ENCODE assay signal across 16 cellular contexts in the genomic region with DNA sequence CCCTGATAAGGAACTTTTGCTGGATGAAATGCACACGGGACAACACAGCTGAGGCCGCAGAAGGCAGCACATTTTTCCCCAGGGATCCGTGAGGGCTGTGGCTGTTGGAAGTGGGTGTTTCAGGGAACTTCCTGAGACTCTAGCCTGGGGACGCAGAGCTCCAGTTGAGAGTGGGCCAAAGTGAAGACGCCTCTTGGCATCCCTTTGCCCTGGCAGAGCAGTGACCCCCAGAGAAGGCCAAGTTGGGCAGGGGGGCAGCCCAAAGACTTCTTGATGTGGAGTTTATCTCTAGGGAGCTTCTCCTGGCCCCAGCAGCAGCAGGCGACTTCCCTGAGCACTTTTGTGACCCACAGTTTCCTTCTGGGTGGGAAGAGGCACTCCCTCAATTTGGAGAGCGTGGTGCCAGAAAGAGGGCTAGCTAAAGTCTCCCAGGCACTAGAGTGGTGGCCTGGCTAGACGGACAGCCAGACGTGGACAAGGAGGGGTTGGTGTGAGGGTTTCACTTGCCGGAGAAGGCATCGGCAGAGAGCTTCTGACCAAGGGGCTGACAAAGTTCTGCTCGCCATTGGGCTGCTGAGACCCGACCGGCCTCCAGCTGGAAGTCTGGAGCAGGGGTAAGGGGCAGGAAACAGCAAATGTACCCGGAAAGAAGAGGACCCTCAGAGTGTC.
"Had no signal": no experiment of that assay in that cellular context is flagged by ENCODE, and none has a peak within 500 bp of the region (broad histone marks: within the 10 kb centered on the region; RNA-seq: fewer than 3 reads in every experiment).

No MANE protein-coding gene starts in this region.

- H3K4me3 Mint-ChIP-seq: effector memory CD8-positive, alpha-beta T cell; memory B cell; naive B cell; nephron; stimulated activated naive B cell treated with anti-CD40 and anti-IgM and Interleukin-4, amounts not matched to agents 10 μg/mL and 1 μg/mL and 100 μg/mL, for 72 hours; stimulated activated naive CD8-positive, alpha-beta T cell treated with anti-CD3 and anti-CD28 coated beads, Interleukin-15, amount 100 ng/mL, for 72 hours; type B pancreatic cell had no signal

- DNase-seq: effector memory CD8-positive, alpha-beta T cell; gastrocnemius medialis; left lung; lower lobe of right lung; naive B cell; spleen; stimulated activated CD4-positive, alpha-beta T cell treated with anti-CD3 and anti-CD28 coated beads, Interleukin-2, amount 100 ng/mL, for 24 hours; stimulated activated CD4-positive, alpha-beta T cell treated with anti-CD3 and anti-CD28 coated beads, Interleukin-4, amount 100 ng/mL, for 4 hours; stimulated activated naive B cell treated with anti-CD40 and anti-IgM and Interleukin-4, amounts not matched to agents 10 μg/mL and 1 μg/mL and 100 μg/mL, for 72 hours; stimulated activated naive CD8-positive, alpha-beta T cell treated with anti-CD3 and anti-CD28 coated beads, Interleukin-15, amount 100 ng/mL, for 72 hours had no signal

- H3K9me3 Mint-ChIP-seq: effector memory CD8-positive, alpha-beta T cell; memory B cell; stimulated activated naive B cell treated with anti-CD40 and anti-IgM and Interleukin-4, amounts not matched to agents 10 μg/mL and 1 μg/mL and 100 μg/mL, for 72 hours; stimulated activated naive CD8-positive, alpha-beta T cell treated with anti-CD3 and anti-CD28 coated beads, Interleukin-15, amount 100 ng/mL, for 72 hours had no signal

- H3K36me3 Mint-ChIP-seq: memory B cell; naive B cell; stimulated activated naive B cell treated with anti-CD40 and anti-IgM and Interleukin-4, amounts not matched to agents 10 μg/mL and 1 μg/mL and 100 μg/mL, for 72 hours; type B pancreatic cell had no signal

- H3K4me1 Mint-ChIP-seq: memory B cell; naive B cell; stimulated activated naive B cell treated with anti-CD40 and anti-IgM and Interleukin-4, amounts not matched to agents 10 μg/mL and 1 μg/mL and 100 μg/mL, for 72 hours; stimulated activated naive CD8-positive, alpha-beta T cell treated with anti-CD3 and anti-CD28 coated beads, Interleukin-15, amount 100 ng/mL, for 72 hours had no signal

- H3K4me1 ChIP-seq: left lung, lower lobe of right lung, spleen had no signal

- H3K36me3 ChIP-seq: esophagus muscularis mucosa, gastrocnemius medialis, left lung, lower lobe of right lung, neutrophil, spleen, thoracic aorta had no signal

- H3K27me3 ChIP-seq: esophagus muscularis mucosa, gastrocnemius medialis, left lung had no signal

- H3K27ac ChIP-seq: esophagus muscularis mucosa, gastrocnemius medialis, left lung, lower lobe of right lung, neutrophil, spleen, thoracic aorta had no signal

- H3K27ac Mint-ChIP-seq: effector memory CD8-positive, alpha-beta T cell; memory B cell; naive B cell; nephron; stimulated activated naive B cell treated with anti-CD40 and anti-IgM and Interleukin-4, amounts not matched to agents 10 μg/mL and 1 μg/mL and 100 μg/mL, for 72 hours; stimulated activated naive CD8-positive, alpha-beta T cell treated with anti-CD3 and anti-CD28 coated beads, Interleukin-15, amount 100 ng/mL, for 72 hours; type B pancreatic cell had no signal

- H3K4me3 ChIP-seq: esophagus muscularis mucosa, gastrocnemius medialis, left lung, lower lobe of right lung, spleen, thoracic aorta had no signal

- H3K9me3 ChIP-seq: esophagus muscularis mucosa, gastrocnemius medialis, left lung, lower lobe of right lung, neutrophil, spleen, thoracic aorta had no signal
